Comparison of ENCODE assay signal across 1 cellular context in genomic region chr5:133930061-133930823, GRCh38.
TF ChIP-seq lines count a peak whose summit lies in the region.

No MANE protein-coding gene starts in this region.

TF ChIP-seq in K562, 482 proteins besides CTCF, POLR2A, EP300 and RAD21 (continued from another document and continues in another):
- no peak for TF ChIP-seq PATZ1 (CRISPR knock-in tag; IDR thresholded peaks at IDR 0.05; ENCODE audit: borderline replicate concordance)
- no peak for TF ChIP-seq U2AF2 (optimal IDR thresholded peaks at IDR 0.05; ENCODE audit: low read depth, low read length)
- TF ChIP-seq LEF1 (IDR thresholded peaks at IDR 0.05), result peak; percentile 63; the same call in 1 of the 2 replicates
- no peak for TF ChIP-seq CHCHD3 (CRISPR knock-in tag; IDR thresholded peaks at IDR 0.05)
- TF ChIP-seq FOXJ3 (CRISPR knock-in tag; IDR thresholded peaks at IDR 0.05), result no peak
- no peak for TF ChIP-seq NEUROD1 (IDR thresholded peaks at IDR 0.05; ENCODE audit: borderline replicate concordance, low read depth, low read length, partially characterized antibody)
- peak; percentile 69 for TF ChIP-seq ARID1B (IDR thresholded peaks at IDR 0.05)
- no peak for TF ChIP-seq ZFPM2 (CRISPR knock-in tag; IDR thresholded peaks at IDR 0.05)
- no peak for TF ChIP-seq NKRF (IDR thresholded peaks at IDR 0.05; ENCODE audit: borderline replicate concordance)
- no peak for TF ChIP-seq ZNF134 (CRISPR knock-in tag; conservative IDR thresholded peaks at IDR 0.05)
- TF ChIP-seq CHD4 (IDR thresholded peaks at IDR 0.05; ENCODE audit: insufficient read depth, insufficient replicate concordance, low read depth, low read length, poor library complexity, severe bottlenecking), result no peak
- TF ChIP-seq AFF1 (IDR thresholded peaks at IDR 0.05; ENCODE audit: low read depth in 1 of 2, partially characterized antibody in 2 of 2), result peak in 1 of 2 experiments; percentile 45
- TF ChIP-seq ZNF124 (CRISPR knock-in tag; IDR thresholded peaks at IDR 0.05), result no peak
- no peak for TF ChIP-seq FOXA3 (CRISPR knock-in tag; conservative IDR thresholded peaks at IDR 0.05 in 1 of 2, IDR thresholded peaks at IDR 0.05 in 1 of 2)
- TF ChIP-seq ETS2 (tag; IDR thresholded peaks at IDR 0.05; ENCODE audit: borderline replicate concordance, poor library complexity, severe bottlenecking), result no peak
- TF ChIP-seq ZNF121 (CRISPR knock-in tag; conservative IDR thresholded peaks at IDR 0.05), result no peak
- no peak for TF ChIP-seq DEAF1 (CRISPR knock-in tag; IDR thresholded peaks at IDR 0.05)
- no peak for TF ChIP-seq MCM7 (IDR thresholded peaks at IDR 0.05)
- TF ChIP-seq U2AF1 (optimal IDR thresholded peaks at IDR 0.05; ENCODE audit: low read depth, low read length), result no peak
- TF ChIP-seq ARID3B (CRISPR knock-in tag; IDR thresholded peaks at IDR 0.05; ENCODE audit: borderline replicate concordance), result no peak
- TF ChIP-seq PRDM10 (IDR thresholded peaks at IDR 0.05; ENCODE audit: partially characterized antibody), result peak; percentile 81
- no peak for TF ChIP-seq ZSCAN29 (IDR thresholded peaks at IDR 0.05)
- no peak for TF ChIP-seq CLOCK (CRISPR knock-in tag; IDR thresholded peaks at IDR 0.05; ENCODE audit: borderline replicate concordance)
- TF ChIP-seq ARNT (IDR thresholded peaks at IDR 0.05), result peak in 1 of 2 experiments; percentile 47; a peak in 1 of 4 replicates
- no peak for TF ChIP-seq RFX5 (IDR thresholded peaks at IDR 0.05; ENCODE audit: low read depth, low read length)
- TF ChIP-seq USF2 (CRISPR knock-in tag; IDR thresholded peaks at IDR 0.05), result no peak
- TF ChIP-seq BCL6 (CRISPR knock-in tag; IDR thresholded peaks at IDR 0.05), result no peak
- TF ChIP-seq ZNF639 (CRISPR knock-in tag; conservative IDR thresholded peaks at IDR 0.05 in 1 of 2, IDR thresholded peaks at IDR 0.05 in 1 of 2), result peak in 1 of 2 experiments; percentile 71; a peak in 2 of 4 replicates
- TF ChIP-seq ZNF253 (CRISPR knock-in tag; conservative IDR thresholded peaks at IDR 0.05), result no peak
- TF ChIP-seq EHMT2 (IDR thresholded peaks at IDR 0.05), result peak; percentile 33; the same call in 1 of the 2 replicates
- TF ChIP-seq LCOR (CRISPR knock-in tag; IDR thresholded peaks at IDR 0.05), result peak; percentile 26; the same call in 1 of the 2 replicates
- TF ChIP-seq BHLHE40 (IDR thresholded peaks at IDR 0.05; ENCODE audit: low read length), result no peak
- no peak for TF ChIP-seq NFIX (CRISPR knock-in tag; IDR thresholded peaks at IDR 0.05; ENCODE audit: low read depth)
- no peak for TF ChIP-seq PHF21A (IDR thresholded peaks at IDR 0.05; ENCODE audit: borderline replicate concordance, low read depth)
- peak; percentile 66 for TF ChIP-seq ATF3 (IDR thresholded peaks at IDR 0.05)
- TF ChIP-seq ATF3 (CRISPR knock-in tag; conservative IDR thresholded peaks at IDR 0.05), result no peak
- TF ChIP-seq ATF1 (CRISPR knock-in tag; IDR thresholded peaks at IDR 0.05), result no peak
- peak; percentile 81 for TF ChIP-seq ATF1 (tag; IDR thresholded peaks at IDR 0.05)
- TF ChIP-seq ARHGAP35 (IDR thresholded peaks at IDR 0.05; ENCODE audit: partially characterized antibody), result no peak
- no peak for TF ChIP-seq GABPB1 (CRISPR knock-in tag; IDR thresholded peaks at IDR 0.05)
- no peak for TF ChIP-seq TEAD2 (tag; IDR thresholded peaks at IDR 0.05)
- no peak for TF ChIP-seq TAF7 (tag; IDR thresholded peaks at IDR 0.05)
